1 cellular context compared by ENCODE assay signal in genomic region chr3:59451800-59452741, GRCh38.
TF ChIP-seq lines count a peak whose summit lies in the region.

No MANE protein-coding gene starts in this region.

TF ChIP-seq in GM12878, 131 proteins besides CTCF, POLR2A, EP300 and RAD21 (continued from another document):
- no peak for TF ChIP-seq PRDM15 (CRISPR knock-in tag; IDR thresholded peaks at IDR 0.05)
- TF ChIP-seq MLLT1 (IDR thresholded peaks at IDR 0.05): 0 out of 2 replicates have a peak, but pooled peaks have one; percentile 36
- TF ChIP-seq NBN (IDR thresholded peaks at IDR 0.05): no peak
- TF ChIP-seq ZNF687 (IDR thresholded peaks at IDR 0.05): peak; percentile 46
- TF ChIP-seq GABPA (IDR thresholded peaks at IDR 0.05; ENCODE audit: low read depth): no peak
- TF ChIP-seq HDGF (IDR thresholded peaks at IDR 0.05): 0 out of 2 replicates have a peak, but pooled peaks have one; percentile 49
- peak; percentile 33; the same call in 1 of the 2 replicates for TF ChIP-seq EED (IDR thresholded peaks at IDR 0.05; ENCODE audit: low read depth)
- peak; percentile 59; the same call in 1 of the 2 replicates for TF ChIP-seq ZBTB4 (CRISPR knock-in tag; IDR thresholded peaks at IDR 0.05)
- TF ChIP-seq IKZF1 (conservative IDR thresholded peaks at IDR 0.05): peak; percentile 21; the same call in 1 of the 2 replicates
- TF ChIP-seq RELA (IDR thresholded peaks at IDR 0.05; ENCODE audit: borderline replicate concordance, partially characterized antibody): peak; percentile 9
